ENCODE assay signal across 21 cellular contexts in the genomic region with DNA sequence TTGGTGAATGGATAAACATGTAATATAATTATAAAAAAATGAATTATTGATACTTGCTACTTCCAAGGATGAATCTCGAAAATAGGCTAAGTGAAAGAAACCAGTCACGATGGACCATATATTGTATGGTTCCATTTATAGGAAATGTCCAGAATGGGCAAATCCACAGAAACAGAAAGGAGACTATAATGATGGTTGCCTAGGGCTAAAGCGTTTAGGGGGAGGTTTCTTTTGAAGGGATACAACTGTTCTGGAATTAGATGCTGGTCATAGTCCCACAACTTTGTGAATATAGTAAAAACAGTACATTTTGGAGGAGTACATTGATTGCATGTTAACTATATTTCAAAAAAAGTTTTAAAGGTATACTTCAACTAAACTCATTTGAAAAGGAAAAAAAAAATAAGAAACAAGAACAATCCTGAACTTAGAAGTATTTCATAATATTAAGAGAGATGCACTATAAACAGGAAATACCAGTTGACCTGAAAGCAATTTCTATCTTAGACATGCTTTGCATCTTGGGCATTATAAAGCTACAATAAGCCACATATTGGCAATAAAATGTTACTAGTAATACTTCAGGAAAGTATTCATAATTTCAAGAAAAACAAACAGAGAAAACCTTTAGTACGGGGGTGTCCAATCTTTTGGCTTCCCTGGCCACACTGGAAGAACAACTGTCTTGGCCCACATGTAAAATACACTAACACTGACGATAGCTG.
DNase-seq lines count a peak whose midpoint lies in the region; FAIRE-seq lines count a peak whose summit lies in the region.
"Had no signal": no experiment of that assay in that cellular context is flagged by ENCODE, and none has a peak within 500 bp of the region (broad histone marks: within the 10 kb centered on the region; RNA-seq: fewer than 3 reads in every experiment).

No MANE protein-coding gene starts in this region.

- H3K4me1 ChIP-seq in mesenchymal stem cell (ENCODE audit: control insufficient read depth, insufficient read depth, low read depth, low read length), result no peaks in the 10 kb centered on the region

- no peak overlapping the region for H2AFZ ChIP-seq in mesenchymal stem cell (ENCODE audit: low read depth, low read length)
- H2AFZ ChIP-seq: PC-9 had no signal

- no peak for DNase-seq in T-helper 2 cell treated with Interferon-gamma antibody and Interleukin-4, amounts not matched to agents 5 μg/mL and 100 μg/mL, for 36 hours (ENCODE audit: low spot score)
- DNase-seq in T-helper 2 cell (no peak), HCEC 1CT (peak; percentile 51), amniotic epithelial cell (ENCODE audit: low read depth) (peak; percentile 24), mesenchymal stem cell (peak; percentile 51), ACHN (no peak), frontal cortex (ENCODE audit: low spot score in 2 of 2) (no peak)
- no peak for DNase-seq in stimulated activated CD4-positive, alpha-beta T cell treated with anti-CD3 and anti-CD28 coated beads, Interleukin-4, amount 100 ng/mL, for 24 hours
- DNase-seq: C1 segment of cervical spinal cord, Caco-2, DMS153, H9, NCI-H1048, NCI-H1436 treated with DMSO at 0.1 percent for 48 hours, NCI-H2081, NCI-H774, PC-9, Right ventricle myocardium superior, SK-N-SH had no signal

- no peak overlapping the region for H3K23ac ChIP-seq in mesenchymal stem cell (ENCODE audit: low read length in 2 of 2)

- no peaks in the 10 kb centered on the region for H3K9me3 ChIP-seq in mesenchymal stem cell (ENCODE audit: control insufficient read depth, low read length)
- H3K9me3 ChIP-seq: Caco-2, SK-N-SH had no signal

- H3K4me1 Mint-ChIP-seq in T-helper 2 cell treated with Interferon-gamma antibody and Interleukin-4, amounts not matched to agents 5 μg/mL and 100 μg/mL, for 36 hours (ENCODE audit: low read depth), result peaks cover 19% of the 10 kb centered on the region
- H3K4me1 Mint-ChIP-seq: H9 had no signal

- no peak overlapping the region for H3K18ac ChIP-seq in mesenchymal stem cell (ENCODE audit: low read depth in 1 of 2, low read length in 2 of 2)

- H3K36me3 Mint-ChIP-seq in T-helper 2 cell treated with Interferon-gamma antibody and Interleukin-4, amounts not matched to agents 5 μg/mL and 100 μg/mL, for 36 hours (ENCODE audit: low read depth), result peaks cover 47% of the 10 kb centered on the region

- no peak overlapping the region for H3K27ac ChIP-seq in mesenchymal stem cell (ENCODE audit: low read length, poor library complexity, severe bottlenecking)
- H3K27ac ChIP-seq: 22Rv1, PC-9 had no signal

- peaks cover 16 to 87% of the 10 kb centered on the region in 2 experiments for H3K36me3 ChIP-seq in mesenchymal stem cell (ENCODE audit: control insufficient read depth in 1 of 2, insufficient read depth in 2 of 2, low read depth in 1 of 2, low read length in 2 of 2)

- in situ Hi-C loops in ACHN (cut with HindIII; ENCODE audit: low pct_ligation_motif_present, low pct_unique_long_range_greater_than_20kb, low sequenced_read_pairs), result no loop called here

- H3K27me3 Mint-ChIP-seq in T-helper 2 cell treated with Interferon-gamma antibody and Interleukin-4, amounts not matched to agents 5 μg/mL and 100 μg/mL, for 36 hours (ENCODE audit: low read depth), result no peaks in the 10 kb centered on the region

- FAIRE-seq in frontal cortex (lab: Jason Lieb, UNC), result no peak
- FAIRE-seq: K562 had no signal

- peaks cover 11% of the 10 kb centered on the region for H3K79me1 ChIP-seq in mesenchymal stem cell (replicated peaks; ENCODE audit: low read length, poor library complexity, severe bottlenecking)

- H3K27me3 ChIP-seq in mesenchymal stem cell (ENCODE audit: control insufficient read depth in 1 of 2, insufficient read depth in 1 of 2, low read length in 2 of 2), result no peaks in the 10 kb centered on the region

- H2BK15ac ChIP-seq in mesenchymal stem cell (ENCODE audit: low read depth, poor library complexity, severe bottlenecking), result no peak overlapping the region

- H3K14ac ChIP-seq in mesenchymal stem cell (ENCODE audit: low read length in 2 of 2), result no peak overlapping the region

- no peak overlapping the region for H2BK5ac ChIP-seq in mesenchymal stem cell (ENCODE audit: low read depth, low read length, poor library complexity, severe bottlenecking)

- H3K4me3 ChIP-seq in mesenchymal stem cell (ENCODE audit: insufficient read depth in 1 of 2, low read depth in 1 of 2, low read length in 2 of 2), result no peak overlapping the region
- H3K4me3 ChIP-seq: K562, PC-9 had no signal

- no peak overlapping the region for H4K8ac ChIP-seq in mesenchymal stem cell (ENCODE audit: low read length)

- H3K9me3 Mint-ChIP-seq in T-helper 2 cell treated with Interferon-gamma antibody and Interleukin-4, amounts not matched to agents 5 μg/mL and 100 μg/mL, for 36 hours, result no peaks in the 10 kb centered on the region
- H3K9me3 Mint-ChIP-seq: H9 had no signal

- no peak overlapping the region for H2AK5ac ChIP-seq in mesenchymal stem cell (ENCODE audit: low read length, severe bottlenecking)

- no peak overlapping the region for H3K4me2 ChIP-seq in mesenchymal stem cell (ENCODE audit: low read length, poor library complexity, severe bottlenecking)
- H3K4me2 ChIP-seq: PC-9, SK-N-SH had no signal

- 84% methylated on average over 5 of the region's 5 CpGs for WGBS in mesenchymal stem cell

- no peak overlapping the region for H3K4ac ChIP-seq in mesenchymal stem cell (ENCODE audit: low read depth in 1 of 2, low read length in 2 of 2)

- H3K4me3 Mint-ChIP-seq in T-helper 2 cell treated with Interferon-gamma antibody and Interleukin-4, amounts not matched to agents 5 μg/mL and 100 μg/mL, for 36 hours, result no peak overlapping the region
- H3K4me3 Mint-ChIP-seq: H9 had no signal

- H4K91ac ChIP-seq in mesenchymal stem cell (ENCODE audit: low read length), result no peak overlapping the region

- H3K27ac Mint-ChIP-seq in T-helper 2 cell treated with Interferon-gamma antibody and Interleukin-4, amounts not matched to agents 5 μg/mL and 100 μg/mL, for 36 hours, result peak overlapping the region; percentile 31

- no peak overlapping the region for H3K9ac ChIP-seq in mesenchymal stem cell (ENCODE audit: low read length)
- H3K9ac ChIP-seq: SK-N-SH had no signal

- H2BK120ac ChIP-seq in mesenchymal stem cell (ENCODE audit: low read depth, low read length), result no peak overlapping the region

- no peak overlapping the region for H2BK12ac ChIP-seq in mesenchymal stem cell (ENCODE audit: low read length in 2 of 2)

Comparison
In these comparisons a context has a peak if more than half of its experiments do, and no peak if none do; other contexts are left out.
1. DNase-seq: peak in HCEC 1CT (single experiment), amniotic epithelial cell (single experiment) and mesenchymal stem cell (single experiment); none in T-helper 2 cell treated with Interferon-gamma antibody and Interleukin-4, amounts not matched to agents 5 μg/mL and 100 μg/mL, for 36 hours (single experiment), T-helper 2 cell (0 of 5), ACHN (single experiment), stimulated activated CD4-positive, alpha-beta T cell treated with anti-CD3 and anti-CD28 coated beads, Interleukin-4, amount 100 ng/mL, for 24 hours (single experiment) and frontal cortex (0 of 2).